In the genomic region with DNA sequence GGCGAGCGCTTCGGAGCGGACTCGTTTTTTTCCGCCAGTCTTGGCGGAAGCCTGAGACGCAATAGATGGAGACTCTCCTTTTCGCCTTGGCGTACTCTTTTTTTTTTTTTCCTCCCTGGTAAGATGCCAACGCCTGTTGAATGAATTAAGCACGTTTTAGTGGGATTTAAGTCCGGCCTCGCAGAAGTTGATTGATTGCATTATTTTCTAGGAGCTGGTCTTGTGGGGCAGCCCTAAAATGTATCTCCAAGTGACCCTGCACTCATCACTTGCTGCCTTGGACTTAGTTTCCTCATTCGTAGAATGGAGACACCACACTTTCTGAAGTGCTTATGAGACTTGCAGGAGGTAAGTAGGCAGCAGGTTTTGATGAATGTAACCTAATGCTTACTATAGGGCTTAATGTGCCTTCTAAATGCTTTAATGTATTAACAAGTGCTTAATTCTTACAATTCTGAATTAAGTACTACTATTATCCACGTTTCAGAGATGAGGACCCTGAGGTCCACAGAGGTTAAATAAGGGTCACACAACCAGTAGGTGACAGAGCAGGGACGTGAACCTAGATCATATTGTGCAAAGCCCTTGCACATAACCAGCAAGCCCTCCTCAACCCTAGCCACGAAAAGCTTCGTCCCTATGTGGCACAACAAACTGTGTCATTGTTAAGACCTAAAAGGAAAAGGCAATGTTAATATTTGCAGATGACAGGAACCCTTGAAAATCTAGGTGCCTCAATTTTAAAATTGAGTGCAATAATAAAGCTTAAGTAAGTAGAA, we compare ENCODE assay signal across 2 cellular contexts.
TF ChIP-seq lines count a peak whose summit lies in the region.

No MANE protein-coding gene starts in this region.

TF ChIP-seq in IMR-90, 13 proteins besides CTCF, POLR2A, EP300 and RAD21:
- TF ChIP-seq CEBPB (IDR thresholded peaks at IDR 0.05; ENCODE audit: low read depth, low read length): peak; percentile 22; the same call in 1 of the 2 replicates
- no peak for TF ChIP-seq MAZ (IDR thresholded peaks at IDR 0.05; ENCODE audit: borderline replicate concordance, low read depth, low read length)
- TF ChIP-seq RFX5 (IDR thresholded peaks at IDR 0.05; ENCODE audit: low read depth, low read length): no peak

TF ChIP-seq in liver, 16 proteins besides CTCF, POLR2A, EP300 and RAD21:
- TF ChIP-seq, protein P1, sequence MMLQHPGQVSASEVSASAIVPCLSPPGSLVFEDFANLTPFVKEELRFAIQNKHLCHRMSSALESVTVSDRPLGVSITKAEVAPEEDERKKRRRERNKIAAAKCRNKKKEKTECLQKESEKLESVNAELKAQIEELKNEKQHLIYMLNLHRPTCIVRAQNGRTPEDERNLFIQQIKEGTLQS (IDR thresholded peaks at IDR 0.05): peak; percentile 25
- TF ChIP-seq SP1 (IDR thresholded peaks at IDR 0.05): peak; percentile 48
- TF ChIP-seq, protein P2, sequence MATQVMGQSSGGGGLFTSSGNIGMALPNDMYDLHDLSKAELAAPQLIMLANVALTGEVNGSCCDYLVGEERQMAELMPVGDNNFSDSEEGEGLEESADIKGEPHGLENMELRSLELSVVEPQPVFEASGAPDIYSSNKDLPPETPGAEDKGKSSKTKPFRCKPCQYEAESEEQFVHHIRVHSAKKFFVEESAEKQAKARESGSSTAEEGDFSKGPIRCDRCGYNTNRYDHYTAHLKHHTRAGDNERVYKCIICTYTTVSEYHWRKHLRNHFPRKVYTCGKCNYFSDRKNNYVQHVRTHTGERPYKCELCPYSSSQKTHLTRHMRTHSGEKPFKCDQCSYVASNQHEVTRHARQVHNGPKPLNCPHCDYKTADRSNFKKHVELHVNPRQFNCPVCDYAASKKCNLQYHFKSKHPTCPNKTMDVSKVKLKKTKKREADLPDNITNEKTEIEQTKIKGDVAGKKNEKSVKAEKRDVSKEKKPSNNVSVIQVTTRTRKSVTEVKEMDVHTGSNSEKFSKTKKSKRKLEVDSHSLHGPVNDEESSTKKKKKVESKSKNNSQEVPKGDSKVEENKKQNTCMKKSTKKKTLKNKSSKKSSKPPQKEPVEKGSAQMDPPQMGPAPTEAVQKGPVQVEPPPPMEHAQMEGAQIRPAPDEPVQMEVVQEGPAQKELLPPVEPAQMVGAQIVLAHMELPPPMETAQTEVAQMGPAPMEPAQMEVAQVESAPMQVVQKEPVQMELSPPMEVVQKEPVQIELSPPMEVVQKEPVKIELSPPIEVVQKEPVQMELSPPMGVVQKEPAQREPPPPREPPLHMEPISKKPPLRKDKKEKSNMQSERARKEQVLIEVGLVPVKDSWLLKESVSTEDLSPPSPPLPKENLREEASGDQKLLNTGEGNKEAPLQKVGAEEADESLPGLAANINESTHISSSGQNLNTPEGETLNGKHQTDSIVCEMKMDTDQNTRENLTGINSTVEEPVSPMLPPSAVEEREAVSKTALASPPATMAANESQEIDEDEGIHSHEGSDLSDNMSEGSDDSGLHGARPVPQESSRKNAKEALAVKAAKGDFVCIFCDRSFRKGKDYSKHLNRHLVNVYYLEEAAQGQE (IDR thresholded peaks at IDR 0.05): peak; percentile 13
- peak; percentile 48 for TF ChIP-seq HNF4G (IDR thresholded peaks at IDR 0.05)
- TF ChIP-seq JUND (IDR thresholded peaks at IDR 0.05): no peak
- TF ChIP-seq FOXA1 (IDR thresholded peaks at IDR 0.05): no peak
- peak in 1 of 2 donors; percentile 53 for TF ChIP-seq RXRA (IDR thresholded peaks at IDR 0.05)
- TF ChIP-seq, protein P3, sequence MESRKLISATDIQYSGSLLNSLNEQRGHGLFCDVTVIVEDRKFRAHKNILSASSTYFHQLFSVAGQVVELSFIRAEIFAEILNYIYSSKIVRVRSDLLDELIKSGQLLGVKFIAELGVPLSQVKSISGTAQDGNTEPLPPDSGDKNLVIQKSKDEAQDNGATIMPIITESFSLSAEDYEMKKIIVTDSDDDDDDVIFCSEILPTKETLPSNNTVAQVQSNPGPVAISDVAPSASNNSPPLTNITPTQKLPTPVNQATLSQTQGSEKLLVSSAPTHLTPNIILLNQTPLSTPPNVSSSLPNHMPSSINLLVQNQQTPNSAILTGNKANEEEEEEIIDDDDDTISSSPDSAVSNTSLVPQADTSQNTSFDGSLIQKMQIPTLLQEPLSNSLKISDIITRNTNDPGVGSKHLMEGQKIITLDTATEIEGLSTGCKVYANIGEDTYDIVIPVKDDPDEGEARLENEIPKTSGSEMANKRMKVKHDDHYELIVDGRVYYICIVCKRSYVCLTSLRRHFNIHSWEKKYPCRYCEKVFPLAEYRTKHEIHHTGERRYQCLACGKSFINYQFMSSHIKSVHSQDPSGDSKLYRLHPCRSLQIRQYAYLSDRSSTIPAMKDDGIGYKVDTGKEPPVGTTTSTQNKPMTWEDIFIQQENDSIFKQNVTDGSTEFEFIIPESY (IDR thresholded peaks at IDR 0.05): no peak
- no peak for TF ChIP-seq FOXA2 (IDR thresholded peaks at IDR 0.05)
- TF ChIP-seq NR2F2 (IDR thresholded peaks at IDR 0.05): no peak
- TF ChIP-seq, protein P4, sequence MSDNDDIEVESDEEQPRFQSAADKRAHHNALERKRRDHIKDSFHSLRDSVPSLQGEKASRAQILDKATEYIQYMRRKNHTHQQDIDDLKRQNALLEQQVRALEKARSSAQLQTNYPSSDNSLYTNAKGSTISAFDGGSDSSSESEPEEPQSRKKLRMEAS (IDR thresholded peaks at IDR 0.05): peak; percentile 6
- TF ChIP-seq GABPA (IDR thresholded peaks at IDR 0.05 in 1 of 2, conservative IDR thresholded peaks at IDR 0.05 in 1 of 2): no peak
- no peak for TF ChIP-seq HNF4A (conservative IDR thresholded peaks at IDR 0.05)
- no peak for TF ChIP-seq EGR1 (IDR thresholded peaks at IDR 0.05; ENCODE audit: low read depth in 2 of 2)
- no peak for TF ChIP-seq YY1 (IDR thresholded peaks at IDR 0.05)
- TF ChIP-seq TAF1 (conservative IDR thresholded peaks at IDR 0.05): no peak
